In the genomic region with DNA sequence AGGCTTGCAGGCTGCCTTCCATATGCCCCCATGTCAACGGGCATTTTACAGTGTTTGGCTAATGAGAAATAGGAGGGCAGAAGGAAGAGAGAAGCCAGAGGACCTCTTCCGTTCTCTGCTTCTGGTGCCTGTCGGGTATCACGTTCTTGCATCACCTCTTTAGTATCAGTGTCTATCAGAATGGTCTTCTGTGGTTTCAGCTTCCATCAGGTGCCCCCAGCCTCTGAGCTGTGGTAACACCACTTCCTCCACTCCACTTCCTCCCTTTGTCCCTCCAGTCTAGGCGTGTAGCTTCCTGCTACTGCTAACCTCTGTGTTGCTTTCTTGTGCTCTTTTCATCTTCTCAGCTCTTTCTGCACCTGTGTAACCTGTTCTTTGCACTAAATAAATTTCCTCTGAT, we compare ENCODE assay signal across 11 cellular contexts. TPM values are rescaled to one million over a fixed set of nuclear protein-coding genes. Genes with fewer than 3 reads are reported as not detected.
DNase-seq lines count a peak whose midpoint lies in the region; ATAC-seq and TF ChIP-seq lines count a peak whose summit lies in the region.
"Had no signal": no experiment of that assay in that cellular context is flagged by ENCODE, and none has a peak within 500 bp of the region (broad histone marks: within the 10 kb centered on the region; RNA-seq: fewer than 3 reads in every experiment).

No MANE protein-coding gene starts in this region.

- H3K36me3 Mint-ChIP-seq in naive thymus-derived CD4-positive, alpha-beta T cell = peaks cover 0 to 22% (median 0%) of the 10 kb centered on the region in 5 donors

- no peaks in the 10 kb centered on the region for H3K36me3 ChIP-seq in naive thymus-derived CD4-positive, alpha-beta T cell (ENCODE audit: control insufficient read depth in 2 of 3, insufficient read depth in 3 of 3, low read length in 3 of 3)
- H3K36me3 ChIP-seq: ovary had no signal

- CTCF ChIA-PET in naive thymus-derived CD4-positive, alpha-beta T cell (lab: Charles Lee) = interaction anchor here (0.5 to 1.2 kb wide), 3 partner anchors 15 to 286 kb away, joined by 3 to 4 read pairs (median 3); no protein-coding TSS in a partner anchor

- H3K27me3 Mint-ChIP-seq in naive thymus-derived CD4-positive, alpha-beta T cell = peaks cover 0 to 27% (median 0%) of the 10 kb centered on the region in 5 donors

- TF ChIP-seq CTCF in GM12865 (IDR thresholded peaks at IDR 0.05; ENCODE audit: insufficient read depth, low read depth, low read length, missing control alignments) = no peak

- peak overlapping the region; percentile 12 to 83 (median 70) for H3K4me3 Mint-ChIP-seq in naive thymus-derived CD4-positive, alpha-beta T cell

- intact Hi-C loops in naive thymus-derived CD4-positive, alpha-beta T cell (cut with micrococcal nuclease) = loop anchor here (1.0 to 2.0 kb wide), 4 partner anchors 30 to 151 kb away; no protein-coding TSS in a partner anchor

- peaks cover 13 to 43% (median 38%) of the 10 kb centered on the region in 7 donors for H3K4me1 Mint-ChIP-seq in naive thymus-derived CD4-positive, alpha-beta T cell

- no peak overlapping the region for H3K4me3 ChIP-seq in GM12865 (ENCODE audit: low read depth, low read length)
- no peak overlapping the region for H3K4me3 ChIP-seq in naive thymus-derived CD4-positive, alpha-beta T cell (ENCODE audit: low read length)
- H3K4me3 ChIP-seq: ovary had no signal

- no peaks in the 10 kb centered on the region for H3K27me3 ChIP-seq in naive thymus-derived CD4-positive, alpha-beta T cell (ENCODE audit: control insufficient read depth in 2 of 2, insufficient read depth in 2 of 2, low read length in 2 of 2)
- H3K27me3 ChIP-seq: ovary had no signal

- no peak overlapping the region for H3K27ac ChIP-seq in naive thymus-derived CD4-positive, alpha-beta T cell (ENCODE audit: low read depth, low read length)
- H3K27ac ChIP-seq: epithelial cell of prostate, ovary had no signal

- ATAC-seq in naive thymus-derived CD4-positive, alpha-beta T cell = peak; percentile 98
- no peak for ATAC-seq in HG02678 (IDR thresholded peaks at IDR 0.05; ENCODE audit: unreplicated experiment)
- no peak for ATAC-seq in GM18520 (IDR thresholded peaks at IDR 0.05; ENCODE audit: unreplicated experiment)
- ATAC-seq in GM21515 (IDR thresholded peaks at IDR 0.05; ENCODE audit: unreplicated experiment) = no peak
- no peak for ATAC-seq in HG03439 (IDR thresholded peaks at IDR 0.05; ENCODE audit: unreplicated experiment)

- H3K4me1 ChIP-seq in naive thymus-derived CD4-positive, alpha-beta T cell (ENCODE audit: control insufficient read depth in 2 of 2, insufficient read depth in 2 of 2, low read length in 2 of 2) = peaks cover 21 to 23% of the 10 kb centered on the region in 2 donors

- POLR2A ChIA-PET in naive thymus-derived CD4-positive, alpha-beta T cell (lab: Charles Lee) = interaction anchor here (0.9 to 2.5 kb wide), 5 partner anchors 10 to 151 kb away, joined by 3 to 7 read pairs (median 3); no protein-coding TSS in a partner anchor

- H3K27ac Mint-ChIP-seq in naive thymus-derived CD4-positive, alpha-beta T cell = peak overlapping the region in 8 of 9 donors; percentile 60 to 80 (median 74)

- H3K9me3 ChIP-seq in naive thymus-derived CD4-positive, alpha-beta T cell (ENCODE audit: control insufficient read depth in 2 of 3, low read length in 3 of 3) = no peaks in the 10 kb centered on the region
- H3K9me3 ChIP-seq: ovary had no signal

- DNase-seq in GM12865 (ENCODE audit: low read depth) = peak; percentile 24
- DNase-seq in MV-4-11 (lab: John Stamatoyannopoulos, UW) = peak; percentile 69
- DNase-seq in activated CD8-positive, alpha-beta memory T cell treated with anti-CD3 and anti-CD28 coated beads, Interleukin-2, amount 50 U/mL, for 48 hours = peak; percentile 59
- peak in 8 of 9 donors; percentile 38 to 90 (median 86) for DNase-seq in naive thymus-derived CD4-positive, alpha-beta T cell
- DNase-seq: ovary had no signal

- peaks cover 0 to 14% (median 2%) of the 10 kb centered on the region in 11 donors for H3K9me3 Mint-ChIP-seq in naive thymus-derived CD4-positive, alpha-beta T cell

RNA-seq across cellular contexts. Expression of gene FOXB1, which starts 27.6 kb away (rescaled TPM):
- under 1 TPM in 4 of 5 experiments, not detected in 1; 0.12 to 0.97 (median 0.27) TPM for total RNA-seq in naive thymus-derived CD4-positive, alpha-beta T cell
- polyA plus RNA-seq in naive thymus-derived CD4-positive, alpha-beta T cell = under 1 TPM in 1 of 2 donors, not detected in 1; 0.91 TPM
- total RNA-seq: RPMI7951 had no signal
- polyA plus RNA-seq: ovary had no signal

Comparison
In these comparisons a context has a peak if more than half of its experiments do, and no peak if none do; other contexts are left out.
1. DNase-seq: peak in every context shown above with its lines; median percentile 86 in naive thymus-derived CD4-positive, alpha-beta T cell; 69 in MV-4-11; 59 in activated CD8-positive, alpha-beta memory T cell treated with anti-CD3 and anti-CD28 coated beads, Interleukin-2, amount 50 U/mL, for 48 hours; 24 in GM12865.